ENCODE assay signal across 1 cellular context in the genomic region with DNA sequence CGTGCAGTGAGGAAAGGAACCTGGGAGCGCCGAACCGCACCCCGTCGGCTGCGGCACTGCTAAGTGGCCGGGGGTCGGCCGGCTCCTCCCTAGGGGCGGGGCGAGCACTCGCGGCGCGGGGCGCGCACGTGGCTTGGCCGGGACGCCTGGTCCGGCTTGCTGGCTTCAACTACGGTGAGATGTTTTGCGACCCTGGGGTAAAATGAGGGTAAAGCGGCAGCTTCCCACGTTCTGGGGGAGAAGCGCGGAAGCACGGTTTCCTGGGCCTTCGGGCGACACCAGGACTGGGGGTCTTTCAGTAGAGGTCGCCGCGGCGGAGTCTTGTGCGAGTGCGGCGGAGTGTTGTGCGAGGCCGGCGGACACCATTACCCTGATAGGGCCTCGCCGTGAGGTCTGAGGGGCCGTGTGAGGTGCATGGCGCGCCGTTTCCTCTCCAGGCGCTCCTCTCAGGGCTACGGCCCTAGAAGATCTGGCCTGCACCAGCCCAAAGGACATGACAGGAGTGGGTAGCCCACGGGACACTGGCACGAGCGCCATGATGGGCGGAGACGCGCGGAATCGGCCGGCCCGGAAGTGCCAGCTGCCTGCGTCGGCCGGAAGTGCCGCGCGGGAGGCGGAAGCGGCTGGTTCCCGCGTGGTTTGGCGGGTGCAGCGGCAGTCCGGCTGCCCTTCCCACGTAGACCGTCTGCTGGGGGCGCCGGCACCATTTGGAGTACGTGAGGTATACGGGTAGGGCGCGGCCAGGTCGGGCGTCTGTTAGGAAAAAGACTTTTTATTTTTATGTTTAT.
A peak's percentile ranks its signal among the peaks of the same experiment; 100 is the strongest.
TF ChIP-seq lines count a peak whose summit lies in the region.

Gene PIGW (plus strand): TSS at position 107 of the 788 bp plus-strand sequence. CDS start 2,115 bp downstream, outside the sequence.

TF ChIP-seq in HepG2, 621 proteins besides CTCF, POLR2A, EP300 and RAD21 (continued from another document and continues in another):
- TF ChIP-seq SNAPC4 (CRISPR knock-in tag; IDR thresholded peaks at IDR 0.05) (peak; percentile 66; the same call in 1 of the 2 replicates), ZNF30 (CRISPR knock-in tag; IDR thresholded peaks at IDR 0.05) (peak; percentile 63; the same call in 1 of the 2 replicates), FOXJ3 (CRISPR knock-in tag; IDR thresholded peaks at IDR 0.05; ENCODE audit: borderline replicate concordance) (peak; percentile 61), AFF4 (CRISPR knock-in tag; IDR thresholded peaks at IDR 0.05) (no peak), KAT2B (IDR thresholded peaks at IDR 0.05; ENCODE audit: borderline replicate concordance, low read depth, low read length) (no peak), MAFG (CRISPR knock-in tag; IDR thresholded peaks at IDR 0.05) (no peak), NR3C1 (CRISPR knock-in tag; IDR thresholded peaks at IDR 0.05) (no peak), ZNF512B (CRISPR knock-in tag; IDR thresholded peaks at IDR 0.05; ENCODE audit: borderline replicate concordance) (no peak), ZNF232 (CRISPR knock-in tag; IDR thresholded peaks at IDR 0.05; ENCODE audit: borderline replicate concordance) (peak; percentile 56; the same call in 1 of the 2 replicates), ZNF883 (CRISPR knock-in tag; IDR thresholded peaks at IDR 0.05; ENCODE audit: not compliant biosample characterization) (peak; percentile 34), ZNF563 (CRISPR knock-in tag; IDR thresholded peaks at IDR 0.05) (0 out of 2 replicates have a peak, but pooled peaks have one; percentile 47), MAFK (conservative IDR thresholded peaks at IDR 0.05 in 1 of 2, IDR thresholded peaks at IDR 0.05 in 1 of 2; ENCODE audit: low read length in 2 of 2) (no peak), ZNF18 (CRISPR knock-in tag; IDR thresholded peaks at IDR 0.05; ENCODE audit: insufficient replicate concordance) (no peak), XBP1 (CRISPR knock-in tag; IDR thresholded peaks at IDR 0.05) (no peak), NFIC (IDR thresholded peaks at IDR 0.05; ENCODE audit: low read length) (0 out of 2 replicates have a peak, but pooled peaks have one; percentile 36), MZF1 (CRISPR knock-in tag; IDR thresholded peaks at IDR 0.05; ENCODE audit: borderline replicate concordance) (0 out of 2 replicates have a peak, but pooled peaks have one; percentile 61), ZC3H4 (CRISPR knock-in tag; IDR thresholded peaks at IDR 0.05; ENCODE audit: borderline replicate concordance) (no peak; the same call in none of the 2 replicates), MAZ (IDR thresholded peaks at IDR 0.05; ENCODE audit: borderline replicate concordance, low read depth, low read length) (peak; percentile 78; the same call in 1 of the 2 replicates), MAZ (CRISPR knock-in tag; IDR thresholded peaks at IDR 0.05; ENCODE audit: low read depth) (peak; percentile 88), ZBTB44 (CRISPR knock-in tag; IDR thresholded peaks at IDR 0.05) (peak; percentile 75; the same call in 1 of the 2 replicates), CHD2 (IDR thresholded peaks at IDR 0.05; ENCODE audit: low read depth, low read length) (peak; percentile 97), ZNF614 (CRISPR knock-in tag; IDR thresholded peaks at IDR 0.05; ENCODE audit: borderline replicate concordance) (0 out of 2 replicates have a peak, but pooled peaks have one; percentile 11), ZNF567 (CRISPR knock-in tag; IDR thresholded peaks at IDR 0.05; ENCODE audit: borderline replicate concordance) (no peak), ZNF570 (CRISPR knock-in tag; IDR thresholded peaks at IDR 0.05; ENCODE audit: borderline replicate concordance) (no peak), ZSCAN22 (CRISPR knock-in tag; IDR thresholded peaks at IDR 0.05) (no peak), ZNF552 (CRISPR knock-in tag; IDR thresholded peaks at IDR 0.05; ENCODE audit: borderline replicate concordance) (0 out of 2 replicates have a peak, but pooled peaks have one; percentile 35), NBN (conservative IDR thresholded peaks at IDR 0.05) (no peak)
- TF ChIP-seq, protein P1, sequence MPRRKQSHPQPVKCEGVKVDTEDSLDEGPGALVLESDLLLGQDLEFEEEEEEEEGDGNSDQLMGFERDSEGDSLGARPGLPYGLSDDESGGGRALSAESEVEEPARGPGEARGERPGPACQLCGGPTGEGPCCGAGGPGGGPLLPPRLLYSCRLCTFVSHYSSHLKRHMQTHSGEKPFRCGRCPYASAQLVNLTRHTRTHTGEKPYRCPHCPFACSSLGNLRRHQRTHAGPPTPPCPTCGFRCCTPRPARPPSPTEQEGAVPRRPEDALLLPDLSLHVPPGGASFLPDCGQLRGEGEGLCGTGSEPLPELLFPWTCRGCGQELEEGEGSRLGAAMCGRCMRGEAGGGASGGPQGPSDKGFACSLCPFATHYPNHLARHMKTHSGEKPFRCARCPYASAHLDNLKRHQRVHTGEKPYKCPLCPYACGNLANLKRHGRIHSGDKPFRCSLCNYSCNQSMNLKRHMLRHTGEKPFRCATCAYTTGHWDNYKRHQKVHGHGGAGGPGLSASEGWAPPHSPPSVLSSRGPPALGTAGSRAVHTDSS (CRISPR knock-in tag; conservative IDR thresholded peaks at IDR 0.05): no peak
- TF ChIP-seq, protein P2, sequence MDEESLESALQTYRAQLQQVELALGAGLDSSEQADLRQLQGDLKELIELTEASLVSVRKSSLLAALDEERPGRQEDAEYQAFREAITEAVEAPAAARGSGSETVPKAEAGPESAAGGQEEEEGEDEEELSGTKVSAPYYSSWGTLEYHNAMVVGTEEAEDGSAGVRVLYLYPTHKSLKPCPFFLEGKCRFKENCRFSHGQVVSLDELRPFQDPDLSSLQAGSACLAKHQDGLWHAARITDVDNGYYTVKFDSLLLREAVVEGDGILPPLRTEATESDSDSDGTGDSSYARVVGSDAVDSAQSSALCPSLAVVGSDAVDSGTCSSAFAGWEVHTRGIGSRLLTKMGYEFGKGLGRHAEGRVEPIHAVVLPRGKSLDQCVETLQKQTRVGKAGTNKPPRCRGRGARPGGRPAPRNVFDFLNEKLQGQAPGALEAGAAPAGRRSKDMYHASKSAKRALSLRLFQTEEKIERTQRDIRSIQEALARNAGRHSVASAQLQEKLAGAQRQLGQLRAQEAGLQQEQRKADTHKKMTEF (CRISPR knock-in tag; IDR thresholded peaks at IDR 0.05): peak; percentile 87; the same call in 1 of the 2 replicates
